In the genomic region with DNA sequence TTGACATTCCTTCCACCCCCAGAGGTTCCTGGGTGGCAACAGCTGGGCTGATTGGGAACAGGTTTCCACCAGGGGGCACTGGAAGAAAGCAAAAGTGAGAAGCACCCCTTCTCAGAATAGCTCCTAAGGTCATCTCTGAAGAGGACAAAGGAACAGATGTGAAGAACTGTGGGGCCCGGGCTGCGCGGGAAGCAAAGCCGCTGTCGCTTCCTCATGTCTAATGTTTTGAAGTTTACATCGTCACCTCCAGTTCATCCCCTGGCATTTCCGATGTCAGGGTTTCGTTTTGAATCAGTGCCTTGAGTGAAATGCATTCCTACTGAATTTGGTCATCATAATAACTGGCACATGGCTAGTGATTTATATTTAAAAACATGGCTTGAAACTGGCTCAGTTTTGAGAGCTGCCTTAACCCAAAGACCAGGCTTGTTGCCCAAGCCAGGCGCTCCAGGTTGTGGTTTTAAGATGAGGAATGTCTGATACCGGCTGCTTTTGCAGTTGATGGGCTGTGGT, we compare ENCODE assay signal across 8 cellular contexts. TPM values are rescaled to one million over a fixed set of nuclear protein-coding genes. Genes with fewer than 3 reads are reported as not detected.
DNase-seq lines count a peak whose midpoint lies in the region; ATAC-seq, FAIRE-seq and TF ChIP-seq lines count a peak whose summit lies in the region.

No MANE protein-coding gene starts in this region.

- no peaks in the 10 kb centered on the region for H3K36me3 ChIP-seq in gastroesophageal sphincter
- H3K36me3 ChIP-seq in upper lobe of right lung, result no peaks in the 10 kb centered on the region

- peaks cover 0 to 13% (median 0%) of the 10 kb centered on the region in 3 donors for H3K4me1 ChIP-seq in gastroesophageal sphincter
- peaks cover 23% of the 10 kb centered on the region for H3K4me1 ChIP-seq in upper lobe of right lung

- H3K27ac ChIP-seq in gastroesophageal sphincter, result peak overlapping the region in 1 of 4 donors; percentile 11
- H3K27ac ChIP-seq in upper lobe of right lung, result peak overlapping the region; percentile 63

- H3K4me3 ChIP-seq in gastroesophageal sphincter, result peak overlapping the region; percentile 6 to 36
- H3K4me3 ChIP-seq in upper lobe of right lung, result peak overlapping the region; percentile 27

- ATAC-seq in GM21515 (IDR thresholded peaks at IDR 0.05; ENCODE audit: unreplicated experiment) (peak; percentile 78), gastroesophageal sphincter (peak; percentile 50), upper lobe of right lung (peak; percentile 88)

- H3K27me3 ChIP-seq in gastroesophageal sphincter (peaks cover 8% of the 10 kb centered on the region), upper lobe of right lung (no peaks in the 10 kb centered on the region)

- peak; percentile 80 for DNase-seq in DMS 273 (lab: John Stamatoyannopoulos, UW; ENCODE audit: unreplicated experiment)
- peak; percentile 75 for DNase-seq in HTR-8/SVneo (ENCODE audit: insufficient read length, low spot score)
- DNase-seq in SHP77 treated with DMSO at 0.1 percent for 48 hours (lab: John Stamatoyannopoulos, UW), result peak; percentile 1
- DNase-seq in activated T-helper 9 cell treated with anti-CD3 and anti-CD28 coated beads, Interleukin-2, amount 50 U/mL, for 16 hours (ENCODE audit: low read depth), result peak; percentile 51
- peak; percentile 38 for DNase-seq in pons (ENCODE audit: low spot score)
- peak; percentile 71 for DNase-seq in upper lobe of right lung

- no peak for TF ChIP-seq EP300 in gastroesophageal sphincter (IDR thresholded peaks at IDR 0.05)

- FAIRE-seq in HTR-8/SVneo (lab: Jason Lieb, UNC), result no peak

- no peak for TF ChIP-seq POLR2A in gastroesophageal sphincter (IDR thresholded peaks at IDR 0.05)

- WGBS in gastroesophageal sphincter (ENCODE audit: low coverage in 1 of 2), 2 donors, result 7 to 9% methylated on average over 9 to 10 of the region's 10 CpGs

- TF ChIP-seq CTCF in gastroesophageal sphincter (IDR thresholded peaks at IDR 0.05) (peak in 3 of 4 experiments; percentile 29 to 60 (median 42)), upper lobe of right lung (IDR thresholded peaks at IDR 0.05) (peak; percentile 62)

- intact Hi-C loops in upper lobe of right lung (cut with DNase I), result no loop called here

- no peaks in the 10 kb centered on the region for H3K9me3 ChIP-seq in gastroesophageal sphincter
- H3K9me3 ChIP-seq in upper lobe of right lung, result no peaks in the 10 kb centered on the region

RNA-seq across cellular contexts. Expression of gene TXK, which starts 6.1 kb away (rescaled TPM):
- total RNA-seq in gastroesophageal sphincter (under 1 TPM in 3 of 4 donors, not detected in 1; 0.32 to 0.81 (median 0.39) TPM), upper lobe of right lung (4.4 TPM)

Comparison
In these comparisons a context has a peak if more than half of its experiments do, and no peak if none do; other contexts are left out.
1. DNase-seq: peak in every context shown above with its lines; median percentile 80 in DMS 273; 75 in HTR-8/SVneo; 71 in upper lobe of right lung; 51 in activated T-helper 9 cell treated with anti-CD3 and anti-CD28 coated beads, Interleukin-2, amount 50 U/mL, for 16 hours; 38 in pons; 1 in SHP77 treated with DMSO at 0.1 percent for 48 hours.